9 cellular contexts compared by ENCODE assay signal in the genomic region with DNA sequence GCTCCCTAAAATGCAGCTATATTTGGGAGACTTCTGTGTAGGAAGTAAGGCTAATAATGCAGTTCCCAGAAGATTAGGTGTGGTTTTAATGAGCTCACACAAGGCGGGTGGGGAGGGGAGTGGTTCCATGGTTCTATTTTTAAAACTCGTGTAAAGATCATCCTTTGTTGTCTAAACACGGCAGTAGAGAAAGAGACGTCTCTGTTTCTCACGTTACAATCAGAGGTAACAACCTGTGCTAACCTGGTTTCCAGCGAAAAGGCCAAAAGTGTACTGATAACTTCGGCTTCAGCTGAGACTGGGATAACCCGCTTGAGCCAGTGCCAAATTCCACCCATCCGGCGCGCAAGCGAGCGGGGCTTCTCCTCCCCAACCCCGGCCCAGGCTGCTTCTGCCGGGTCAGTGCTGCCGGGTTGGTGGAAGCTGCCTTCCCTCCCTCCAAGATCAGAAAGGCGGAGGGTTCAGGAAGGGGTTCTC. TPM values are rescaled to one million over a fixed set of nuclear protein-coding genes. Genes with fewer than 3 reads are reported as not detected.
A peak's percentile ranks its signal among the peaks of the same experiment; 100 is the strongest.
DNase-seq lines count a peak whose midpoint lies in the region; ATAC-seq, FAIRE-seq and TF ChIP-seq lines count a peak whose summit lies in the region.
"Had no signal": no experiment of that assay in that cellular context is flagged by ENCODE, and none has a peak within 500 bp of the region (broad histone marks: within the 10 kb centered on the region; RNA-seq: fewer than 3 reads in every experiment).

No MANE protein-coding gene starts in this region.

- H3K36me3 ChIP-seq in RWPE2 (ENCODE audit: low read depth), result no peaks in the 10 kb centered on the region
- H3K36me3 ChIP-seq in heart right ventricle, result no peaks in the 10 kb centered on the region
- no peaks in the 10 kb centered on the region for H3K36me3 ChIP-seq in rectal smooth muscle tissue (ENCODE audit: control insufficient read depth, insufficient read depth, low read length)

- H3K4me3 ChIP-seq in RWPE2 (ENCODE audit: severe bottlenecking) (no peak overlapping the region), heart right ventricle (peak overlapping the region in 8 of 10 donors; percentile 4 to 39 (median 20)), rectal smooth muscle tissue (ENCODE audit: low read length) (peak overlapping the region; percentile 38)

- H3K27me3 Mint-ChIP-seq in T-helper 17 cell, result no peaks in the 10 kb centered on the region
- H3K27me3 Mint-ChIP-seq in activated T-cell treated with anti-CD3 and anti-CD28 coated beads, Interleukin-2, amount 50 U/mL, for 72 hours (ENCODE audit: low read depth), result peaks cover 6% of the 10 kb centered on the region

- H3K9me3 Mint-ChIP-seq in activated T-cell treated with anti-CD3 and anti-CD28 coated beads, Interleukin-2, amount 50 U/mL, for 72 hours, result no peaks in the 10 kb centered on the region

- TF ChIP-seq CTCF in RWPE2 (IDR thresholded peaks at IDR 0.05; ENCODE audit: poor library complexity, severe bottlenecking) (no peak), heart right ventricle (IDR thresholded peaks at IDR 0.05) (no peak)

- peaks cover 2% of the 10 kb centered on the region for H3K36me3 Mint-ChIP-seq in T-helper 17 cell (ENCODE audit: low read depth)
- H3K36me3 Mint-ChIP-seq in activated T-cell treated with anti-CD3 and anti-CD28 coated beads, Interleukin-2, amount 50 U/mL, for 72 hours (ENCODE audit: insufficient read depth in 2 of 2), result peaks cover 6 to 7% of the 10 kb centered on the region in 2 donors

- H3K9ac ChIP-seq in rectal smooth muscle tissue (ENCODE audit: low read length), result peak overlapping the region; percentile 14

- no peak for FAIRE-seq in HTR-8/SVneo (lab: Jason Lieb, UNC)

- 6 to 11% methylated on average over 17 of the region's 17 CpGs for WGBS in heart right ventricle, 2 donors

- no peaks in the 10 kb centered on the region for H3K9me3 ChIP-seq in RWPE2 (ENCODE audit: severe bottlenecking)
- H3K9me3 ChIP-seq in heart right ventricle, result no peaks in the 10 kb centered on the region
- no peaks in the 10 kb centered on the region for H3K9me3 ChIP-seq in T-helper 17 cell (ENCODE audit: control insufficient read depth, low read length, poor library complexity, severe bottlenecking)

- intact Hi-C loops in heart right ventricle (cut with DNase I), result no loop called here

- DNase-seq in D341Med (ENCODE audit: low spot score) (peak; percentile 60), RWPE2 (ENCODE audit: low spot score) (no peak), heart right ventricle (peak; percentile 61 to 62), HTR-8/SVneo (ENCODE audit: insufficient read length, low spot score) (no peak), iPS-NIHi7 (ENCODE audit: extremely low spot score) (no peak), T-helper 17 cell (no peak)
- DNase-seq in activated T-cell treated with anti-CD3 and anti-CD28 coated beads, Interleukin-2, amount 50 U/mL, for 72 hours, result no peak
- DNase-seq: NCI-H2029 treated with DMSO at 0.1 percent for 48 hours had no signal

- H3K27me3 ChIP-seq in RWPE2 (ENCODE audit: insufficient read depth, poor library complexity, severe bottlenecking), result no peaks in the 10 kb centered on the region
- no peaks in the 10 kb centered on the region for H3K27me3 ChIP-seq in heart right ventricle
- no peaks in the 10 kb centered on the region for H3K27me3 ChIP-seq in rectal smooth muscle tissue (ENCODE audit: control insufficient read depth, insufficient read depth, low read length)

- H3K27ac ChIP-seq in RWPE2 (ENCODE audit: poor library complexity, severe bottlenecking), result peak overlapping the region; percentile 29
- peak overlapping the region; percentile 41 to 99 (median 99) for H3K27ac ChIP-seq in heart right ventricle
- H3K27ac ChIP-seq in rectal smooth muscle tissue (ENCODE audit: low read depth, low read length), result no peak overlapping the region

- peaks cover 33% of the 10 kb centered on the region for H3K4me1 Mint-ChIP-seq in T-helper 17 cell
- peaks cover 46% of the 10 kb centered on the region for H3K4me1 Mint-ChIP-seq in activated T-cell treated with anti-CD3 and anti-CD28 coated beads, Interleukin-2, amount 50 U/mL, for 72 hours (ENCODE audit: low read depth)

- no peak for ATAC-seq in RWPE2 (ENCODE audit: low read depth)
- peak in 2 of 8 donors; percentile 9 to 19 for ATAC-seq in heart right ventricle
- ATAC-seq in T-helper 17 cell, result no peak
- no peak for ATAC-seq in activated T-cell treated with anti-CD3 and anti-CD28 coated beads, Interleukin-2, amount 50 U/mL, for 72 hours (replicated peaks in 1 of 2)

- peaks cover 24% of the 10 kb centered on the region for H3K4me1 ChIP-seq in RWPE2 (ENCODE audit: insufficient read depth, poor library complexity, severe bottlenecking)
- H3K4me1 ChIP-seq in heart right ventricle, result peaks cover 0 to 52% (median 39%) of the 10 kb centered on the region in 9 donors
- peaks cover 7% of the 10 kb centered on the region for H3K4me1 ChIP-seq in rectal smooth muscle tissue (ENCODE audit: control insufficient read depth, insufficient read depth, low read length)

- no peak overlapping the region for H3K4me3 Mint-ChIP-seq in T-helper 17 cell
- H3K4me3 Mint-ChIP-seq in activated T-cell treated with anti-CD3 and anti-CD28 coated beads, Interleukin-2, amount 50 U/mL, for 72 hours, result no peak overlapping the region

- no peak overlapping the region for H3K27ac Mint-ChIP-seq in T-helper 17 cell
- H3K27ac Mint-ChIP-seq in activated T-cell treated with anti-CD3 and anti-CD28 coated beads, Interleukin-2, amount 50 U/mL, for 72 hours, result no peak overlapping the region

RNA-seq across cellular contexts. Expression of a gene that starts 2.5 kb away (rescaled TPM):
- 10 to 100 TPM in 3 of 10 donors, 1 to 10 TPM in 7; 2.7 to 19.2 (median 6.9) TPM for total RNA-seq in heart right ventricle
- polyA plus RNA-seq in heart right ventricle, result 10 to 100 TPM in 1 of 2 donors, 1 to 10 TPM in 1; 3.8 to 14.0 TPM
- total RNA-seq in T-helper 17 cell, result 10 to 100 TPM; 26.2 to 38.8 TPM
- 10 to 100 TPM; 27.0 to 41.1 TPM for total RNA-seq in activated T-cell treated with anti-CD3 and anti-CD28 coated beads, Interleukin-2, amount 50 U/mL, for 72 hours

Comparison
In these comparisons a context has a peak if more than half of its experiments do, and no peak if none do; other contexts are left out.
1. DNase-seq: peak in D341Med (single experiment) and heart right ventricle (2 of 2); none in RWPE2 (single experiment), HTR-8/SVneo (single experiment), iPS-NIHi7 (single experiment), T-helper 17 cell (0 of 3) and activated T-cell treated with anti-CD3 and anti-CD28 coated beads, Interleukin-2, amount 50 U/mL, for 72 hours (0 of 2).